19 cellular contexts compared by ENCODE assay signal in genomic region chr3:28247286-28247685, GRCh38. TPM values are rescaled to one million over a fixed set of nuclear protein-coding genes. Genes with fewer than 3 reads are reported as not detected.
A peak's percentile ranks its signal among the peaks of the same experiment; 100 is the strongest.
DNase-seq lines count a peak whose midpoint lies in the region; ATAC-seq lines count a peak whose summit lies in the region.
"Had no signal": no experiment of that assay in that cellular context is flagged by ENCODE, and none has a peak within 500 bp of the region (broad histone marks: within the 10 kb centered on the region; RNA-seq: fewer than 3 reads in every experiment).

No MANE protein-coding gene starts in this region.

- H3K4me1 ChIP-seq in SJCRH30: no peaks in the 10 kb centered on the region; the same call in 1 of the 2 replicates

- no peak overlapping the region for H3K4me3 Mint-ChIP-seq in activated naive CD4-positive, alpha-beta T cell treated with anti-CD3 and anti-CD28 coated beads, Interleukin-2, amount 50 U/mL, for 24 hours
- no peak overlapping the region for H3K4me3 Mint-ChIP-seq in activated naive CD4-positive, alpha-beta T cell treated with anti-CD3 and anti-CD28 coated beads, Interleukin-2, amount 10 ng/mL, durations not matched to agents 7 days and 5 days
- H3K4me3 Mint-ChIP-seq in activated T-cell treated with anti-CD3 and anti-CD28 coated beads, Interleukin-2, amount 50 U/mL, for 24 hours: no peak overlapping the region

- H3K4me3 ChIP-seq in SJCRH30: no peak overlapping the region
- H3K4me3 ChIP-seq: BLaER1 treated with 17β-estradiol and CSF1 and Interleukin-3, amounts not matched to agents 10 nM and 100 nM; SJSA1 had no signal

- no peak overlapping the region for H3K27ac ChIP-seq in SJCRH30
- H3K27ac ChIP-seq: BLaER1 treated with 17β-estradiol and CSF1 and Interleukin-3, amounts not matched to agents 10 nM and 100 nM; SJSA1 had no signal

- peaks cover 8% of the 10 kb centered on the region for H3K36me3 Mint-ChIP-seq in activated naive CD4-positive, alpha-beta T cell treated with anti-CD3 and anti-CD28 coated beads, Interleukin-2, amount 50 U/mL, for 24 hours
- peaks cover 15% of the 10 kb centered on the region for H3K36me3 Mint-ChIP-seq in activated naive CD4-positive, alpha-beta T cell treated with anti-CD3 and anti-CD28 coated beads, Interleukin-2, amount 10 ng/mL, durations not matched to agents 7 days and 5 days
- H3K36me3 Mint-ChIP-seq in activated T-cell treated with anti-CD3 and anti-CD28 coated beads, Interleukin-2, amount 50 U/mL, for 24 hours (ENCODE audit: low read depth): peaks cover 30% of the 10 kb centered on the region

- H3K9me3 Mint-ChIP-seq in activated naive CD4-positive, alpha-beta T cell treated with anti-CD3 and anti-CD28 coated beads, Interleukin-2, amount 50 U/mL, for 24 hours: peaks cover 4% of the 10 kb centered on the region
- H3K9me3 Mint-ChIP-seq in activated naive CD4-positive, alpha-beta T cell treated with anti-CD3 and anti-CD28 coated beads, Interleukin-2, amount 10 ng/mL, durations not matched to agents 7 days and 5 days: no peaks in the 10 kb centered on the region
- H3K9me3 Mint-ChIP-seq in activated T-cell treated with anti-CD3 and anti-CD28 coated beads, Interleukin-2, amount 50 U/mL, for 24 hours: peaks cover 2% of the 10 kb centered on the region

- no peak for ATAC-seq in GM18517 (IDR thresholded peaks at IDR 0.05; ENCODE audit: unreplicated experiment)

- no peaks in the 10 kb centered on the region for H3K27me3 ChIP-seq in SJCRH30
- H3K27me3 ChIP-seq: BLaER1 treated with 17β-estradiol and CSF1 and Interleukin-3, amounts not matched to agents 10 nM and 100 nM; SJSA1 had no signal

- peak overlapping the region; percentile 25 for H3K27ac Mint-ChIP-seq in activated naive CD4-positive, alpha-beta T cell treated with anti-CD3 and anti-CD28 coated beads, Interleukin-2, amount 50 U/mL, for 24 hours
- no peak overlapping the region for H3K27ac Mint-ChIP-seq in activated naive CD4-positive, alpha-beta T cell treated with anti-CD3 and anti-CD28 coated beads, Interleukin-2, amount 10 ng/mL, durations not matched to agents 7 days and 5 days
- H3K27ac Mint-ChIP-seq in activated T-cell treated with anti-CD3 and anti-CD28 coated beads, Interleukin-2, amount 50 U/mL, for 24 hours: no peak overlapping the region

- DNase-seq in activated naive CD4-positive, alpha-beta T cell treated with anti-CD3 and anti-CD28 coated beads, Interleukin-2, amount 10 ng/mL, durations not matched to agents 7 days and 5 days: no peak
- DNase-seq in SJCRH30 (peak; percentile 9 to 52), foreskin melanocyte (peak; percentile 45), renal cortical epithelial cell (ENCODE audit: low read depth) (peak; percentile 30), hippocampal formation (lab: John Stamatoyannopoulos, UW) (no peak)
- no peak for DNase-seq in activated T-cell treated with anti-CD3 and anti-CD28 coated beads, Interleukin-2, amount 50 U/mL, for 24 hours
- DNase-seq: COR-L47, HCEC 1CT, KBM-7, NCI-H1436, NCI-H2029, NCI-H2171, NCI-H446 treated with DMSO at 0.1 percent for 48 hours, OCI-M1, RPMI8226 had no signal

- H3K4me1 Mint-ChIP-seq in activated naive CD4-positive, alpha-beta T cell treated with anti-CD3 and anti-CD28 coated beads, Interleukin-2, amount 50 U/mL, for 24 hours: peaks cover 82% of the 10 kb centered on the region
- H3K4me1 Mint-ChIP-seq in activated naive CD4-positive, alpha-beta T cell treated with anti-CD3 and anti-CD28 coated beads, Interleukin-2, amount 10 ng/mL, durations not matched to agents 7 days and 5 days: peaks cover 34% of the 10 kb centered on the region
- peaks cover 85% of the 10 kb centered on the region for H3K4me1 Mint-ChIP-seq in activated T-cell treated with anti-CD3 and anti-CD28 coated beads, Interleukin-2, amount 50 U/mL, for 24 hours (ENCODE audit: low read depth)

- H3K9me3 ChIP-seq in SJCRH30 (replicated peaks): no peaks in the 10 kb centered on the region
- H3K9me3 ChIP-seq: SJSA1 had no signal

- no peaks in the 10 kb centered on the region for H3K36me3 ChIP-seq in SJCRH30

- CTCF ChIA-PET in activated naive CD4-positive, alpha-beta T cell treated with anti-CD3 and anti-CD28 coated beads, Interleukin-2, amount 10 ng/mL, durations not matched to agents 7 days and 5 days (lab: Charles Lee): no interaction called here

- H3K27me3 Mint-ChIP-seq in activated naive CD4-positive, alpha-beta T cell treated with anti-CD3 and anti-CD28 coated beads, Interleukin-2, amount 50 U/mL, for 24 hours: no peaks in the 10 kb centered on the region
- no peaks in the 10 kb centered on the region for H3K27me3 Mint-ChIP-seq in activated naive CD4-positive, alpha-beta T cell treated with anti-CD3 and anti-CD28 coated beads, Interleukin-2, amount 10 ng/mL, durations not matched to agents 7 days and 5 days
- no peaks in the 10 kb centered on the region for H3K27me3 Mint-ChIP-seq in activated T-cell treated with anti-CD3 and anti-CD28 coated beads, Interleukin-2, amount 50 U/mL, for 24 hours

RNA-seq across cellular contexts. Expression of gene CMC1, which starts 5.9 kb away (rescaled TPM):
- 22.6 and 26.6 TPM in 2 replicates for total RNA-seq in SJCRH30 (2014; rRNA removed; shearing (Covaris generic))
- total RNA-seq in renal cortical epithelial cell: 1.9 and 5.2 TPM in 2 replicates

Comparison
In these comparisons a context has a peak if more than half of its experiments do, and no peak if none do; other contexts are left out.
1. DNase-seq: peak in SJCRH30 (2 of 2), foreskin melanocyte (single experiment) and renal cortical epithelial cell (single experiment); none in activated naive CD4-positive, alpha-beta T cell treated with anti-CD3 and anti-CD28 coated beads, Interleukin-2, amount 10 ng/mL, durations not matched to agents 7 days and 5 days (single experiment), hippocampal formation (0 of 2) and activated T-cell treated with anti-CD3 and anti-CD28 coated beads, Interleukin-2, amount 50 U/mL, for 24 hours (single experiment).